In genomic region chr6:43937236-43938177, GRCh38 we compare ENCODE assay signal across 14 cellular contexts.
DNase-seq lines count a peak whose midpoint lies in the region; ATAC-seq and TF ChIP-seq lines count a peak whose summit lies in the region.
"Had no signal": no experiment of that assay in that cellular context is flagged by ENCODE, and none has a peak within 500 bp of the region (broad histone marks: within the 10 kb centered on the region; RNA-seq: fewer than 3 reads in every experiment).

No MANE protein-coding gene starts in this region.

- ATAC-seq in activated T-cell treated with anti-CD3 and anti-CD28 coated beads, Interleukin-2, amount 50 U/mL, for 4 hours: no peak
- ATAC-seq in upper lobe of right lung: peak; percentile 80
- no peak for ATAC-seq in HG03442 (IDR thresholded peaks at IDR 0.05; ENCODE audit: unreplicated experiment)
- ATAC-seq: CD8-positive, alpha-beta T cell; T-cell had no signal

- H2AFZ ChIP-seq in osteoblast (ENCODE audit: low read length): no peak overlapping the region

- no peak overlapping the region for H3K4me2 ChIP-seq in osteoblast (ENCODE audit: insufficient read depth, low read length)

- H3K36me3 ChIP-seq in osteoblast (ENCODE audit: insufficient read depth, low read length): no peaks in the 10 kb centered on the region
- no peaks in the 10 kb centered on the region for H3K36me3 ChIP-seq in upper lobe of right lung
- H3K36me3 ChIP-seq in HAP-1 (replicated peaks): no peaks in the 10 kb centered on the region

- H3K4me1 ChIP-seq in osteoblast (ENCODE audit: insufficient read depth, low read length): no peaks in the 10 kb centered on the region
- H3K4me1 ChIP-seq in upper lobe of right lung: no peaks in the 10 kb centered on the region
- no peaks in the 10 kb centered on the region for H3K4me1 ChIP-seq in HAP-1

- no peak overlapping the region for H3K27ac ChIP-seq in osteoblast (ENCODE audit: low read depth, low read length)
- no peak overlapping the region for H3K27ac ChIP-seq in upper lobe of right lung

- H3K9me3 Mint-ChIP-seq in activated T-cell treated with anti-CD3 and anti-CD28 coated beads, Interleukin-2, amount 50 U/mL, for 24 hours: no peaks in the 10 kb centered on the region
- no peaks in the 10 kb centered on the region for H3K9me3 Mint-ChIP-seq in activated T-cell treated with anti-CD3 and anti-CD28 coated beads, Interleukin-2, amount 50 U/mL, for 4 hours
- H3K9me3 Mint-ChIP-seq: CD8-positive, alpha-beta T cell; T-cell had no signal

- no peaks in the 10 kb centered on the region for H3K9me3 ChIP-seq in osteoblast (ENCODE audit: low read depth, low read length)
- H3K9me3 ChIP-seq in upper lobe of right lung: no peaks in the 10 kb centered on the region
- H3K9me3 ChIP-seq in HAP-1: no peaks in the 10 kb centered on the region

- no peaks in the 10 kb centered on the region for H4K20me1 ChIP-seq in osteoblast (ENCODE audit: insufficient read depth, low read length)

- DNase-seq in activated T-cell treated with anti-CD3 and anti-CD28 coated beads, Interleukin-2, amount 50 U/mL, for 24 hours: peak; percentile 13
- no peak for DNase-seq in activated T-cell treated with anti-CD3 and anti-CD28 coated beads, Interleukin-2, amount 50 U/mL, for 4 hours
- DNase-seq in cardiac septum (ENCODE audit: low spot score) (peak; percentile 50), osteoblast (ENCODE audit: insufficient read length, low spot score, missing footprints) (peak; percentile 27), upper lobe of right lung (no peak), NCI-H146 treated with DMSO at 0.1 percent for 48 hours (lab: John Stamatoyannopoulos, UW; ENCODE audit: unreplicated experiment) (no peak), HAP-1 (ENCODE audit: low spot score in 2 of 2) (no peak)
- DNase-seq: CD8-positive, alpha-beta T cell; KG1; kidney glomerular epithelial cell; NCI-H1092 treated with DMSO at 0.1 percent for 48 hours had no signal

- in situ Hi-C loops in HAP-1 (cut with MboI; ENCODE audit: low sequenced_read_pairs): no loop called here

- H3K79me2 ChIP-seq in osteoblast (ENCODE audit: insufficient read depth, low read length): no peaks in the 10 kb centered on the region

- H3K36me3 Mint-ChIP-seq in activated T-cell treated with anti-CD3 and anti-CD28 coated beads, Interleukin-2, amount 50 U/mL, for 24 hours (ENCODE audit: low read depth): no peaks in the 10 kb centered on the region
- H3K36me3 Mint-ChIP-seq in activated T-cell treated with anti-CD3 and anti-CD28 coated beads, Interleukin-2, amount 50 U/mL, for 4 hours (ENCODE audit: insufficient read depth): no peaks in the 10 kb centered on the region
- H3K36me3 Mint-ChIP-seq: activated naive CD8-positive, alpha-beta T cell; CD8-positive, alpha-beta T cell; T-cell had no signal

- intact Hi-C loops in cardiac septum (cut with DNase I) (no loop called here), upper lobe of right lung (cut with DNase I) (no loop called here)

- no peak overlapping the region for H3K4me3 ChIP-seq in osteoblast (ENCODE audit: insufficient read depth, low read length)
- no peak overlapping the region for H3K4me3 ChIP-seq in upper lobe of right lung
- H3K4me3 ChIP-seq in HAP-1: no peak overlapping the region

- no peak overlapping the region for H3K4me3 Mint-ChIP-seq in activated T-cell treated with anti-CD3 and anti-CD28 coated beads, Interleukin-2, amount 50 U/mL, for 24 hours
- H3K4me3 Mint-ChIP-seq in activated T-cell treated with anti-CD3 and anti-CD28 coated beads, Interleukin-2, amount 50 U/mL, for 4 hours: no peak overlapping the region
- H3K4me3 Mint-ChIP-seq: activated naive CD8-positive, alpha-beta T cell; CD8-positive, alpha-beta T cell; T-cell had no signal

- H3K27me3 ChIP-seq in osteoblast (ENCODE audit: insufficient read depth, low read length): no peaks in the 10 kb centered on the region
- H3K27me3 ChIP-seq in upper lobe of right lung: no peaks in the 10 kb centered on the region
- H3K27me3 ChIP-seq in HAP-1 (ENCODE audit: low read depth): no peaks in the 10 kb centered on the region; the same call in 1 of the 2 replicates

- H3K27ac Mint-ChIP-seq in activated T-cell treated with anti-CD3 and anti-CD28 coated beads, Interleukin-2, amount 50 U/mL, for 24 hours: no peak overlapping the region
- H3K27ac Mint-ChIP-seq: activated naive CD8-positive, alpha-beta T cell; CD8-positive, alpha-beta T cell; T-cell had no signal

- no peaks in the 10 kb centered on the region for H3K4me1 Mint-ChIP-seq in activated T-cell treated with anti-CD3 and anti-CD28 coated beads, Interleukin-2, amount 50 U/mL, for 24 hours (ENCODE audit: low read depth)
- H3K4me1 Mint-ChIP-seq in activated T-cell treated with anti-CD3 and anti-CD28 coated beads, Interleukin-2, amount 50 U/mL, for 4 hours (ENCODE audit: low read depth): no peaks in the 10 kb centered on the region
- H3K4me1 Mint-ChIP-seq: T-cell had no signal

- no peak for TF ChIP-seq CTCF in osteoblast (IDR thresholded peaks at IDR 0.05; ENCODE audit: extremely low read depth, low read depth, low read length)
- TF ChIP-seq CTCF in upper lobe of right lung (IDR thresholded peaks at IDR 0.05): no peak

- H3K27me3 Mint-ChIP-seq in activated T-cell treated with anti-CD3 and anti-CD28 coated beads, Interleukin-2, amount 50 U/mL, for 24 hours: no peaks in the 10 kb centered on the region
- no peaks in the 10 kb centered on the region for H3K27me3 Mint-ChIP-seq in activated T-cell treated with anti-CD3 and anti-CD28 coated beads, Interleukin-2, amount 50 U/mL, for 4 hours (ENCODE audit: low read depth)
- H3K27me3 Mint-ChIP-seq: activated naive CD8-positive, alpha-beta T cell had no signal

Comparison
In these comparisons a context has a peak if more than half of its experiments do, and no peak if none do; other contexts are left out.
1. DNase-seq: peak in activated T-cell treated with anti-CD3 and anti-CD28 coated beads, Interleukin-2, amount 50 U/mL, for 24 hours (single experiment), cardiac septum (single experiment) and osteoblast (single experiment); none in activated T-cell treated with anti-CD3 and anti-CD28 coated beads, Interleukin-2, amount 50 U/mL, for 4 hours (single experiment), upper lobe of right lung (single experiment), NCI-H146 treated with DMSO at 0.1 percent for 48 hours (single experiment) and HAP-1 (0 of 2).